Comparison of ENCODE assay signal across 26 cellular contexts in genomic region chr1:202798792-202799331, GRCh38. TPM values are rescaled to one million over a fixed set of nuclear protein-coding genes. Genes with fewer than 3 reads are reported as not detected.
"Had no signal": no experiment of that assay in that cellular context is flagged by ENCODE, and none has a peak within 500 bp of the region (broad histone marks: within the 10 kb centered on the region; RNA-seq: fewer than 3 reads in every experiment).

No MANE protein-coding gene starts in this region.

- H3K4me3 ChIP-seq: left lung, lung, skin epidermis, testis, transverse colon had no signal

- H3K9me3 Mint-ChIP-seq: activated CD4-positive, alpha-beta memory T cell treated with anti-CD3 and anti-CD28 coated beads for 36 hours; activated CD4-positive, alpha-beta T cell treated with anti-CD3 and anti-CD28 coated beads, Interleukin-2, amount 10 ng/mL, durations not matched to agents 24 days and 14 days; activated T-cell treated with anti-CD3 and anti-CD28 coated beads, Interleukin-2, amount 50 U/mL, for 4 hours; activated T-helper 17 cell treated with anti-CD3 and anti-CD28 coated beads, Interleukin-2, amount 50 U/mL, for 72 hours; natural killer cell had no signal

- H3K4me3 Mint-ChIP-seq: activated CD4-positive, alpha-beta memory T cell treated with anti-CD3 and anti-CD28 coated beads for 36 hours; activated CD4-positive, alpha-beta T cell treated with anti-CD3 and anti-CD28 coated beads, Interleukin-2, amount 10 ng/mL, durations not matched to agents 24 days and 14 days; activated T-cell treated with anti-CD3 and anti-CD28 coated beads, Interleukin-2, amount 50 U/mL, for 4 hours; activated T-helper 17 cell treated with anti-CD3 and anti-CD28 coated beads, Interleukin-2, amount 50 U/mL, for 72 hours; natural killer cell had no signal

- H3K27me3 ChIP-seq: brain microvascular endothelial cell, left lung, neutrophil, testis, transverse colon had no signal

- H3K36me3 Mint-ChIP-seq: natural killer cell had no signal

- H3K27ac ChIP-seq: brain microvascular endothelial cell, left lung, neutrophil, skin epidermis, testis, transverse colon, VCaP had no signal

- H3K27ac Mint-ChIP-seq: activated CD4-positive, alpha-beta memory T cell treated with anti-CD3 and anti-CD28 coated beads for 36 hours; activated CD4-positive, alpha-beta T cell treated with anti-CD3 and anti-CD28 coated beads, Interleukin-2, amount 10 ng/mL, durations not matched to agents 24 days and 14 days; activated T-helper 17 cell treated with anti-CD3 and anti-CD28 coated beads, Interleukin-2, amount 50 U/mL, for 72 hours; natural killer cell had no signal

- ATAC-seq: activated T-cell treated with anti-CD3 and anti-CD28 coated beads, Interleukin-2, amount 50 U/mL, for 4 hours; left lung; natural killer cell; sciatic nerve; stimulated activated naive CD8-positive, alpha-beta T cell treated with anti-CD3 and anti-CD28 coated beads, Interleukin-15, Interleukin-2, amounts not matched to agents 100 U/mL and 50 U/mL, for 24 hours had no signal

- DNase-seq: activated CD4-positive, CD25-positive, alpha-beta regulatory T cell treated with anti-CD3 and anti-CD28 coated beads, Interleukin-2, amount 50 U/mL, for 72 hours; activated gamma-delta T cell treated with Interleukin-2 at 50 U/mL for 16 hours; activated naive CD4-positive, alpha-beta T cell treated with anti-CD3 and anti-CD28 coated beads, Interleukin-2, amount 50 U/mL, for 16 hours; activated T-cell treated with anti-CD3 and anti-CD28 coated beads, Interleukin-2, amount 50 U/mL, for 4 hours; amniotic stem cell; brain microvascular endothelial cell; foreskin fibroblast; hypothalamus; kidney glomerular epithelial cell; left lung; mesendoderm; natural killer cell; stimulated activated CD4-positive, alpha-beta T cell treated with anti-CD3 and anti-CD28 coated beads, Interleukin-12 subunit alpha, Interleukin-12 subunit beta, amount 100 ng/mL, for 4 hours; stimulated activated CD4-positive, alpha-beta T cell treated with anti-CD3 and anti-CD28 coated beads, Interleukin-4, amount 100 ng/mL, for 1 hour; stimulated activated naive CD8-positive, alpha-beta T cell treated with anti-CD3 and anti-CD28 coated beads, Interleukin-15, Interleukin-2, amounts not matched to agents 100 U/mL and 50 U/mL, for 24 hours; testis; transverse colon had no signal

- H3K4me1 ChIP-seq: testis had no signal

- H3K27me3 Mint-ChIP-seq: activated CD4-positive, alpha-beta memory T cell treated with anti-CD3 and anti-CD28 coated beads for 36 hours; activated CD4-positive, alpha-beta T cell treated with anti-CD3 and anti-CD28 coated beads, Interleukin-2, amount 10 ng/mL, durations not matched to agents 24 days and 14 days; activated T-helper 17 cell treated with anti-CD3 and anti-CD28 coated beads, Interleukin-2, amount 50 U/mL, for 72 hours had no signal

- H3K9me3 ChIP-seq: left lung, neutrophil, testis, transverse colon had no signal

- H3K36me3 ChIP-seq: brain microvascular endothelial cell, left lung, neutrophil, transverse colon had no signal

RNA-seq across cellular contexts. Expression of gene PCAT6, which starts 11.9 kb away (rescaled TPM):
- total RNA-seq: mononuclear cell, transverse colon had no signal
